Comparison of ENCODE assay signal across 33 cellular contexts in genomic region chr3:181493423-181493822, GRCh38.
DNase-seq lines count a peak whose midpoint lies in the region; ATAC-seq and TF ChIP-seq lines count a peak whose summit lies in the region.
"Had no signal": no experiment of that assay in that cellular context is flagged by ENCODE, and none has a peak within 500 bp of the region (broad histone marks: within the 10 kb centered on the region; RNA-seq: fewer than 3 reads in every experiment).

No MANE protein-coding gene starts in this region.

- H4K20me1 ChIP-seq in IMR-90 (ENCODE audit: insufficient read depth, low read length) (no peaks in the 10 kb centered on the region), SK-N-SH (ENCODE audit: insufficient read depth) (no peaks in the 10 kb centered on the region)

- no peak overlapping the region for H2AK5ac ChIP-seq in IMR-90 (ENCODE audit: low read depth, low read length)

- H3K4ac ChIP-seq in IMR-90 (ENCODE audit: low read depth, low read length): no peak overlapping the region

- H3K9me2 ChIP-seq in SK-N-SH: no peaks in the 10 kb centered on the region

- CTCF ChIA-PET in AG04449 (lab: Yijun Ruan, JAX) (no interaction called here), IMR-90 (lab: Yijun Ruan, JAX) (no interaction called here), SK-N-SH (lab: Yijun Ruan, JAX) (no interaction called here)

- H3K36me3 ChIP-seq in IMR-90 (ENCODE audit: control insufficient read depth, insufficient read depth, low read length) (no peaks in the 10 kb centered on the region), SK-N-SH (replicated peaks in 1 of 2; ENCODE audit: control insufficient read depth in 1 of 2, insufficient read depth in 2 of 2, low read length in 1 of 2) (no peaks in the 10 kb centered on the region), gastrocnemius medialis (no peaks in the 10 kb centered on the region)
- H3K36me3 ChIP-seq: HAP-1, left lung, thoracic aorta, WERI-Rb-1 had no signal

- in situ Hi-C loops in IMR-90 (cut with MboI; ENCODE audit: low sequenced_read_pairs) (no loop called here), gastrocnemius medialis (cut with MboI; ENCODE audit: low sequenced_read_pairs in 4 of 4) (no loop called here)

- H3K23ac ChIP-seq in IMR-90 (ENCODE audit: low read depth, low read length): no peak overlapping the region

- DNase-seq in AG04449 (ENCODE audit: low read depth, low spot score) (peak; percentile 0), IMR-90 (peak; percentile 10), SK-N-SH (no peak), fibroblast of peridontal ligament (ENCODE audit: extremely low read depth) (peak; percentile 52), foreskin melanocyte (no peak), gastrocnemius medialis (no peak)
- DNase-seq: activated CD4-positive, alpha-beta T cell treated with anti-CD3 and anti-CD28 coated beads for 4 hours; activated CD8-positive, alpha-beta T cell treated with anti-CD3 and anti-CD28 coated beads, Interleukin-2, amount 10 ng/mL, durations not matched to agents 7 days and 5 days; activated naive CD4-positive, alpha-beta T cell treated with anti-CD3 and anti-CD28 coated beads, Interleukin-2, amount 10 ng/mL, durations not matched to agents 7 days and 5 days; amniotic stem cell; CD8-positive, alpha-beta memory T cell; head of caudate nucleus; islet precursor cell; left lung; mesenchymal stem cell; NCI-H1105 treated with DMSO at 0.1 percent for 48 hours; NCI-H187 treated with DMSO at 0.1 percent for 48 hours; NCI-H526; NK-92 treated with Interleukin-12 subunit alpha and Interleukin-12 subunit beta, amount 100 ng/mL, for 24 hours; retina; SHP77 treated with DMSO at 0.1 percent for 48 hours; stimulated activated naive CD4-positive, alpha-beta T cell treated with Interleukin-2 at 50 U/mL for 16 hours; SW 1271; WERI-Rb-1 had no signal

- no TSS peak for BruUV-seq in IMR-90 (replicated peaks; lab: Mats Ljungman, UMichigan)

- H3K14ac ChIP-seq in IMR-90 (replicated peaks; ENCODE audit: low read depth, low read length): no peak overlapping the region

- dilution Hi-C loops in IMR-90 (cut with HindIII; ENCODE audit: low sequenced_read_pairs, unreplicated experiment): no loop called here

- no peak overlapping the region for H3K27ac ChIP-seq in IMR-90 (ENCODE audit: insufficient read depth, low read length)
- H3K27ac ChIP-seq in SK-N-SH (ENCODE audit: low read depth in 2 of 2, low read length in 1 of 2): peak overlapping the region in 1 of 2 experiments; percentile 42; a peak in 1 of 4 replicates
- H3K27ac ChIP-seq in gastrocnemius medialis: no peak overlapping the region
- H3K27ac ChIP-seq: A549, left lung, parathyroid adenoma, thoracic aorta, WERI-Rb-1 had no signal

- H3K4me2 ChIP-seq in IMR-90 (ENCODE audit: low read depth, low read length): no peak overlapping the region
- H3K4me2 ChIP-seq in SK-N-SH: no peak overlapping the region
- H3K4me2 ChIP-seq: A549, smooth muscle cell had no signal

- peaks cover 2% of the 10 kb centered on the region; the same call in 1 of the 2 replicates for H3K9me3 ChIP-seq in IMR-90 (ENCODE audit: control insufficient read depth, insufficient read depth, low read length)
- no peaks in the 10 kb centered on the region for H3K9me3 ChIP-seq in SK-N-SH
- no peaks in the 10 kb centered on the region for H3K9me3 ChIP-seq in gastrocnemius medialis
- H3K9me3 ChIP-seq: A549, HAP-1, left lung, thoracic aorta had no signal

- no peak overlapping the region for H2AK9ac ChIP-seq in IMR-90 (replicated peaks; ENCODE audit: low read depth, low read length, poor library complexity)

- TF ChIP-seq CTCF in AG04449 (IDR thresholded peaks at IDR 0.05; ENCODE audit: insufficient read depth, low read length, missing control alignments) (no peak), IMR-90 (conservative IDR thresholded peaks at IDR 0.05; ENCODE audit: low read depth, low read length) (no peak), SK-N-SH (IDR thresholded peaks at IDR 0.05) (no peak), gastrocnemius medialis (IDR thresholded peaks at IDR 0.05 in 4 of 5, conservative IDR thresholded peaks at IDR 0.05 in 1 of 5) (no peak)

- TF ChIP-seq RAD21 in IMR-90 (IDR thresholded peaks at IDR 0.05; ENCODE audit: low read length): no peak
- TF ChIP-seq RAD21 in SK-N-SH (IDR thresholded peaks at IDR 0.05; ENCODE audit: low read length): no peak

- no peaks in the 10 kb centered on the region for H3K9me1 ChIP-seq in IMR-90 (ENCODE audit: insufficient read depth, low read length)

- no peak overlapping the region for H2AFZ ChIP-seq in IMR-90 (replicated peaks; ENCODE audit: low read length, poor library complexity)
- peak overlapping the region; percentile 73 for H2AFZ ChIP-seq in SK-N-SH (ENCODE audit: low read depth)
- H2AFZ ChIP-seq: parathyroid adenoma had no signal

- no peak overlapping the region for H2BK20ac ChIP-seq in IMR-90 (ENCODE audit: low read depth, low read length)

- no peaks in the 10 kb centered on the region for H3K79me1 ChIP-seq in IMR-90 (ENCODE audit: low read depth in 1 of 2, low read length in 2 of 2)

- H2BK5ac ChIP-seq in IMR-90 (ENCODE audit: low read depth, low read length, poor library complexity, severe bottlenecking): no peak overlapping the region

- no peak overlapping the region for H3K56ac ChIP-seq in IMR-90 (ENCODE audit: extremely low read depth, insufficient read depth, low read length)

- no peak overlapping the region for H3K9ac ChIP-seq in IMR-90 (ENCODE audit: low read depth, low read length)
- no peak overlapping the region for H3K9ac ChIP-seq in SK-N-SH
- H3K9ac ChIP-seq: parathyroid adenoma had no signal

- H3K27me3 ChIP-seq in IMR-90 (ENCODE audit: control insufficient read depth, insufficient read depth, low read length): no peaks in the 10 kb centered on the region
- no peaks in the 10 kb centered on the region for H3K27me3 ChIP-seq in SK-N-SH (ENCODE audit: insufficient read depth)
- H3K27me3 ChIP-seq in gastrocnemius medialis: no peaks in the 10 kb centered on the region
- H3K27me3 ChIP-seq: left lung had no signal

- H3K79me2 ChIP-seq in SK-N-SH (ENCODE audit: insufficient read depth): no peaks in the 10 kb centered on the region
- H3K79me2 ChIP-seq: parathyroid adenoma had no signal

- intact Hi-C loops in IMR-90 (cut with micrococcal nuclease) (no loop called here), gastrocnemius medialis (cut with DNase I; ENCODE audit: low total_unique reads) (no loop called here)

- no peak overlapping the region for H4K5ac ChIP-seq in IMR-90 (ENCODE audit: low read depth, low read length)

- ATAC-seq in IMR-90 (ENCODE audit: low read depth) (no peak), HG02759 (IDR thresholded peaks at IDR 0.05; ENCODE audit: unreplicated experiment) (no peak), HG03280 (IDR thresholded peaks at IDR 0.05; ENCODE audit: unreplicated experiment) (no peak), gastrocnemius medialis (no peak)
- ATAC-seq: A549; activated CD8-positive, alpha-beta T cell treated with anti-CD3 and anti-CD28 coated beads, Interleukin-2, amount 10 ng/mL, durations not matched to agents 7 days and 5 days; activated T-helper 17 cell treated with anti-CD3 and anti-CD28 coated beads, Interleukin-2, amount 50 U/mL, for 72 hours; GM12878; left lung had no signal

- no peak overlapping the region for H2BK15ac ChIP-seq in IMR-90 (ENCODE audit: low read depth, low read length)

- H3K4me3 ChIP-seq in AG04449 (ENCODE audit: low read depth, low read length) (no peak overlapping the region), IMR-90 (ENCODE audit: insufficient read depth, low read depth, low read length) (no peak overlapping the region), SK-N-SH (ENCODE audit: low read depth in 2 of 2, low read length in 1 of 2) (no peak overlapping the region), gastrocnemius medialis (no peak overlapping the region)
- H3K4me3 ChIP-seq: A549, GM12878, HAP-1, left lung, smooth muscle cell, thoracic aorta had no signal

- no peak for TF ChIP-seq POLR2A in IMR-90 (IDR thresholded peaks at IDR 0.05; ENCODE audit: low read depth, low read length)
- no peak for TF ChIP-seq POLR2A in gastrocnemius medialis (IDR thresholded peaks at IDR 0.05)

- 21% methylated on average over 2 of the region's 3 CpGs; no CpG with 5 or more reads in 1 of the 2 experiments for WGBS in IMR-90 (ENCODE audit: extremely low coverage in 2 of 2, insufficient read length in 1 of 2), 2 experiments
- 18% methylated on average over 3 of the region's 3 CpGs for WGBS in SK-N-SH (ENCODE audit: low lambda C conversion rate)

- POLR2A ChIA-PET in AG04449 (lab: Yijun Ruan, JAX) (no interaction called here), IMR-90 (lab: Charles Lee; ENCODE audit: unreplicated experiment) (no interaction called here), SK-N-SH (lab: Yijun Ruan, JAX) (no interaction called here)

- H4K91ac ChIP-seq in IMR-90 (ENCODE audit: insufficient read depth, low read depth, low read length): no peak overlapping the region

- no peak overlapping the region for H3K18ac ChIP-seq in IMR-90 (ENCODE audit: low read depth, low read length)

- H3K4me1 ChIP-seq in IMR-90 (ENCODE audit: control insufficient read depth, insufficient read depth, low read length): no peaks in the 10 kb centered on the region
- H3K4me1 ChIP-seq in SK-N-SH (ENCODE audit: control insufficient read depth in 1 of 2, insufficient read depth in 2 of 2, low read depth in 1 of 2, low read length in 1 of 2): no peaks in the 10 kb centered on the region
- no peaks in the 10 kb centered on the region for H3K4me1 ChIP-seq in gastrocnemius medialis
- H3K4me1 ChIP-seq: A549, HAP-1, left lung, parathyroid adenoma had no signal

- H4K8ac ChIP-seq in IMR-90 (ENCODE audit: low read depth in 2 of 2, low read length in 2 of 2): no peak overlapping the region

- peaks cover 3% of the 10 kb centered on the region for H3F3A ChIP-seq in SK-N-SH (replicated peaks; ENCODE audit: insufficient read depth)

- TF ChIP-seq EP300 in SK-N-SH (IDR thresholded peaks at IDR 0.05; ENCODE audit: borderline replicate concordance in 1 of 2, low read depth in 1 of 2, low read length in 1 of 2): peak in 1 of 2 experiments; percentile 35; a peak in 1 of 4 replicates

- H2BK120ac ChIP-seq in IMR-90 (ENCODE audit: low read depth, low read length): no peak overlapping the region

TF ChIP-seq in IMR-90, 13 proteins besides CTCF, POLR2A, EP300 and RAD21 (continues in another document):
- TF ChIP-seq MXI1 (IDR thresholded peaks at IDR 0.05; ENCODE audit: borderline replicate concordance, low read depth, low read length) (no peak), MAZ (IDR thresholded peaks at IDR 0.05; ENCODE audit: borderline replicate concordance, low read depth, low read length) (no peak)

TF ChIP-seq in SK-N-SH, 30 proteins besides CTCF, POLR2A, EP300 and RAD21 (continues in another document):
- TF ChIP-seq FOSL2 (IDR thresholded peaks at IDR 0.05; ENCODE audit: borderline replicate concordance, low read depth) (peak; percentile 25; the same call in 1 of the 2 replicates), JUND (IDR thresholded peaks at IDR 0.05) (0 out of 2 replicates have a peak, but pooled peaks have one; percentile 30)

Comparison
In these comparisons a context has a peak if more than half of its experiments do, and no peak if none do; other contexts are left out.
1. DNase-seq: peak in AG04449 (single experiment), IMR-90 (single experiment) and fibroblast of peridontal ligament (single experiment); none in SK-N-SH (single experiment), foreskin melanocyte (single experiment) and gastrocnemius medialis (0 of 2).